ENCODE assay signal across 8 cellular contexts in genomic region chr12:124917841-124918621, GRCh38. TPM values are rescaled to one million over a fixed set of nuclear protein-coding genes. Genes with fewer than 3 reads are reported as not detected.
DNase-seq lines count a peak whose midpoint lies in the region; ATAC-seq, FAIRE-seq and TF ChIP-seq lines count a peak whose summit lies in the region.

No MANE protein-coding gene starts in this region.

- peaks cover 73% of the 10 kb centered on the region for H3K36me3 Mint-ChIP-seq in effector memory CD8-positive, alpha-beta T cell (ENCODE audit: insufficient read depth)

- H3K4me2 ChIP-seq in BLaER1 treated with 17β-estradiol and CSF1 and Interleukin-3, amounts not matched to agents 10 nM and 100 nM: peak overlapping the region; percentile 87 to 99 (median 96)
- H3K4me2 ChIP-seq in neural cell (ENCODE audit: low read length): peak overlapping the region; percentile 36

- FAIRE-seq in HTR-8/SVneo (lab: Jason Lieb, UNC): no peak

- no peaks in the 10 kb centered on the region for H3F3A ChIP-seq in neural cell (ENCODE audit: insufficient read depth, low read length, poor library complexity, severe bottlenecking)

- no peaks in the 10 kb centered on the region for H3K27me3 Mint-ChIP-seq in effector memory CD8-positive, alpha-beta T cell

- peak overlapping the region; percentile 31 for H2AFZ ChIP-seq in neural cell (ENCODE audit: low read depth, low read length)

- no peaks in the 10 kb centered on the region for H3K9me2 ChIP-seq in neural cell (ENCODE audit: insufficient read depth, low read length)

- peaks cover 60 to 77% (median 75%) of the 10 kb centered on the region in 10 experiments for H3K4me1 ChIP-seq in BLaER1 treated with 17β-estradiol and CSF1 and Interleukin-3, amounts not matched to agents 10 nM and 100 nM

- TF ChIP-seq RAD21 in neural cell (conservative IDR thresholded peaks at IDR 0.05): no peak

- peak overlapping the region; percentile 99 to 100 (median 100) for H3K27ac ChIP-seq in BLaER1 treated with 17β-estradiol and CSF1 and Interleukin-3, amounts not matched to agents 10 nM and 100 nM
- peak overlapping the region; percentile 93 for H3K27ac ChIP-seq in neural cell (ENCODE audit: low read length)

- peak; percentile 22 for DNase-seq in NB4 (ENCODE audit: low read depth)
- no peak for DNase-seq in effector memory CD8-positive, alpha-beta T cell
- DNase-seq in inferior parietal cortex (ENCODE audit: extremely low spot score): no peak
- DNase-seq in HTR-8/SVneo (ENCODE audit: insufficient read length, low spot score): no peak
- no peak for DNase-seq in SIG-M5 treated with dmso at 0.1 percent for 504 hours (lab: John Stamatoyannopoulos, UW; ENCODE audit: unreplicated experiment)

- H3K4me3 ChIP-seq in BLaER1 treated with 17β-estradiol and CSF1 and Interleukin-3, amounts not matched to agents 10 nM and 100 nM: peak overlapping the region; percentile 43 to 65 (median 53)
- peak overlapping the region; percentile 60 for H3K4me3 ChIP-seq in NB4 (ENCODE audit: low read depth, low read length)
- peak overlapping the region; percentile 55 for H3K4me3 ChIP-seq in neural cell (ENCODE audit: low read length)

- peak overlapping the region; percentile 96 to 100 for H3K27ac Mint-ChIP-seq in effector memory CD8-positive, alpha-beta T cell

- no peak for TF ChIP-seq EP300 in neural cell (conservative IDR thresholded peaks at IDR 0.05; ENCODE audit: poor library complexity, severe bottlenecking)

- TF ChIP-seq CTCF in NB4 (IDR thresholded peaks at IDR 0.05; ENCODE audit: low read depth, low read length) (no peak), neural cell (IDR thresholded peaks at IDR 0.05; ENCODE audit: poor library complexity, severe bottlenecking) (no peak)

- H4K20me1 ChIP-seq in BLaER1 treated with 17β-estradiol and CSF1 and Interleukin-3, amounts not matched to agents 10 nM and 100 nM: peaks cover 14% of the 10 kb centered on the region in 11 experiments
- H4K20me1 ChIP-seq in neural cell (ENCODE audit: insufficient read depth): peaks cover 10% of the 10 kb centered on the region

- no peak for ATAC-seq in effector memory CD8-positive, alpha-beta T cell (replicated peaks)
- no peak for ATAC-seq in GM19351 (IDR thresholded peaks at IDR 0.05; ENCODE audit: unreplicated experiment)

- TF ChIP-seq POLR2A in NB4 (IDR thresholded peaks at IDR 0.05; ENCODE audit: extremely low read depth, insufficient read length): no peak

- H3K4me3 Mint-ChIP-seq in effector memory CD8-positive, alpha-beta T cell: peak overlapping the region; percentile 98 to 99

- H3K9me3 ChIP-seq in BLaER1 treated with 17β-estradiol and CSF1 and Interleukin-3, amounts not matched to agents 10 nM and 100 nM (replicated peaks in 1 of 11): no peaks in the 10 kb centered on the region
- H3K9me3 ChIP-seq in neural cell (ENCODE audit: low read length): no peaks in the 10 kb centered on the region

- peaks cover 0 to 2% of the 10 kb centered on the region in 2 donors for H3K9me3 Mint-ChIP-seq in effector memory CD8-positive, alpha-beta T cell

- H3K9ac ChIP-seq in BLaER1 treated with 17β-estradiol and CSF1 and Interleukin-3, amounts not matched to agents 10 nM and 100 nM: peak overlapping the region; percentile 87 to 100 (median 99)
- H3K9ac ChIP-seq in neural cell (ENCODE audit: low read length): peak overlapping the region; percentile 71

- H3K27me3 ChIP-seq in BLaER1 treated with 17β-estradiol and CSF1 and Interleukin-3, amounts not matched to agents 10 nM and 100 nM: no peaks in the 10 kb centered on the region
- no peaks in the 10 kb centered on the region for H3K27me3 ChIP-seq in neural cell (ENCODE audit: insufficient read depth, low read depth, low read length)

- H3K36me3 ChIP-seq in BLaER1 treated with 17β-estradiol and CSF1 and Interleukin-3, amounts not matched to agents 10 nM and 100 nM: peaks cover 9 to 13% (median 10%) of the 10 kb centered on the region in 11 experiments
- H3K36me3 ChIP-seq in neural cell (ENCODE audit: insufficient read depth, low read length): no peaks in the 10 kb centered on the region

- peaks cover 74 to 76% of the 10 kb centered on the region in 2 donors for H3K4me1 Mint-ChIP-seq in effector memory CD8-positive, alpha-beta T cell (ENCODE audit: low read depth in 2 of 2)

- H3K79me2 ChIP-seq in neural cell (replicated peaks; ENCODE audit: insufficient read depth, low read length): peaks cover 21% of the 10 kb centered on the region

TF ChIP-seq in neural cell, 6 proteins besides CTCF, POLR2A, EP300 and RAD21:
- no peak for TF ChIP-seq REST (IDR thresholded peaks at IDR 0.05; ENCODE audit: borderline replicate concordance)
- TF ChIP-seq MXI1 (conservative IDR thresholded peaks at IDR 0.05; ENCODE audit: poor library complexity, severe bottlenecking): no peak
- no peak for TF ChIP-seq TAF1 (IDR thresholded peaks at IDR 0.05; ENCODE audit: low read depth)
- no peak for TF ChIP-seq POLR2AphosphoS5 (IDR thresholded peaks at IDR 0.05)
- TF ChIP-seq SMC3 (conservative IDR thresholded peaks at IDR 0.05; ENCODE audit: poor library complexity): no peak
- no peak for TF ChIP-seq EZH2 (IDR thresholded peaks at IDR 0.05; ENCODE audit: borderline replicate concordance, insufficient read depth, low read length, poor library complexity, severe bottlenecking)

RNA-seq across cellular contexts. Expression of gene UBC, which starts 3.6 kb away (rescaled TPM):
- polyA plus RNA-seq in neural cell: 1,173 and 1,177 TPM in 2 replicates
- 1,245 and 1,326 TPM in 2 replicates for polyA minus RNA-seq in neural cell

RNA-seq across cellular contexts. Expression of gene SCARB1, which starts 54.4 kb away (rescaled TPM):
- polyA plus RNA-seq in neural cell: 3.7 and 5.8 TPM in 2 replicates
- 6.9 and 8.0 TPM in 2 replicates for polyA minus RNA-seq in neural cell
